ENCODE assay signal across 19 cellular contexts in the genomic region with DNA sequence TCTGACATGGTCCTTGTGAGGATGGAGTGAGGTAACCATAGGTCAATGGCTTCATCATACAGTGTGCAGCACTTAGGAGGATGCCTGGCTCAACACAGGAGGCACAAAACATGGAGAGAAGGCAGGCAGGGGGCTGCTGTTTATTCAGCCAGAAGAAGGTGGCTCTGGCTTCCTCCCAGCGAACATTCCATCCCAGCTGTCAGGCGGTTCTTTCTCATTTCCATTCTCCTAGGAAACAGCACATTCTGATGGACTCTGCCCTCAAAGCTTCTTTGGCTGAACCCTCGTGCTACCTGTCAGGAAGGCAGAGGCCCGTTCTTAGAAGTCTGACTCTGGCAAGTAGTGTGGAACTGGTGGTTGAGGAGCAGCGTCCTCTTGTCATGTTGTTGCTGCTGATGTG. TPM values are rescaled to one million over a fixed set of nuclear protein-coding genes. Genes with fewer than 3 reads are reported as not detected.
DNase-seq lines count a peak whose midpoint lies in the region; ATAC-seq, FAIRE-seq and TF ChIP-seq lines count a peak whose summit lies in the region.
"Had no signal": no experiment of that assay in that cellular context is flagged by ENCODE, and none has a peak within 500 bp of the region (broad histone marks: within the 10 kb centered on the region; RNA-seq: fewer than 3 reads in every experiment).

No MANE protein-coding gene starts in this region.

- H3K9ac ChIP-seq in kidney (ENCODE audit: low read length in 2 of 2) (no peak overlapping the region), neuronal stem cell (ENCODE audit: low read depth, low read length, poor library complexity) (no peak overlapping the region)
- H3K9ac ChIP-seq: BLaER1 treated with 17β-estradiol and CSF1 and Interleukin-3, amounts not matched to agents 10 nM and 100 nM had no signal

- no peak overlapping the region for H3K4me2 ChIP-seq in neuronal stem cell (ENCODE audit: insufficient read depth, low read length, poor library complexity, severe bottlenecking)
- H3K4me2 ChIP-seq: BLaER1 treated with 17β-estradiol and CSF1 and Interleukin-3, amounts not matched to agents 10 nM and 100 nM had no signal

- no peaks in the 10 kb centered on the region for H3K27me3 ChIP-seq in neuronal stem cell (ENCODE audit: control insufficient read depth in 3 of 3, insufficient read depth in 3 of 3, low read depth in 1 of 3, low read length in 3 of 3)
- H3K27me3 ChIP-seq: BLaER1 treated with 17β-estradiol and CSF1 and Interleukin-3, amounts not matched to agents 10 nM and 100 nM had no signal

- no peak overlapping the region for H4K91ac ChIP-seq in neuronal stem cell (ENCODE audit: low read depth, low read length, poor library complexity)

- peak; percentile 12 for DNase-seq in M059J (ENCODE audit: low read depth)
- peak; percentile 41 for DNase-seq in astrocyte of the hippocampus (ENCODE audit: low read depth, low spot score)
- no peak for DNase-seq in kidney
- DNase-seq in neuronal stem cell (ENCODE audit: low spot score), result no peak
- DNase-seq in NK-92 (lab: John Stamatoyannopoulos, UW; ENCODE audit: unreplicated experiment), result no peak
- no peak for DNase-seq in RKO (ENCODE audit: low spot score)
- DNase-seq: 8988T; ACHN; Calu3; CD4-positive, alpha-beta T cell; DMS153; DND-41; GF-D8 had no signal

- H2AK5ac ChIP-seq in neuronal stem cell (ENCODE audit: low read depth, low read length), result no peak overlapping the region

- no peak for TF ChIP-seq CTCF in kidney (IDR thresholded peaks at IDR 0.05; ENCODE audit: borderline replicate concordance, extremely low read depth, insufficient read depth)

- intact Hi-C loops in kidney (cut with DNase I), result no loop called here

- no peak overlapping the region for H3K18ac ChIP-seq in neuronal stem cell (ENCODE audit: low read length)

- H2BK5ac ChIP-seq in neuronal stem cell (ENCODE audit: low read length), result no peak overlapping the region

- H3K27ac ChIP-seq in kidney (ENCODE audit: low read depth in 2 of 2, low read length in 2 of 2) (peak overlapping the region in 1 of 2 donors; percentile 80), neuronal stem cell (replicated peaks; ENCODE audit: low read length) (no peak overlapping the region)
- H3K27ac ChIP-seq: BLaER1 treated with 17β-estradiol and CSF1 and Interleukin-3, amounts not matched to agents 10 nM and 100 nM had no signal

- ATAC-seq in GM18873 (IDR thresholded peaks at IDR 0.05; ENCODE audit: low FRiP score, unreplicated experiment), result no peak
- ATAC-seq: HepG2 had no signal

- no peak overlapping the region for H4K8ac ChIP-seq in neuronal stem cell (ENCODE audit: low read depth, low read length)

- H2BK12ac ChIP-seq in neuronal stem cell (ENCODE audit: low read length), result no peak overlapping the region

- H3K9me3 ChIP-seq in kidney (ENCODE audit: control insufficient read depth in 1 of 2, low read length in 2 of 2), result no peaks in the 10 kb centered on the region
- peaks cover 0 to 6% of the 10 kb centered on the region in 2 donors for H3K9me3 ChIP-seq in neuronal stem cell (replicated peaks in 1 of 2; ENCODE audit: control insufficient read depth in 2 of 2, insufficient read depth in 1 of 2, low read depth in 1 of 2, low read length in 2 of 2)
- H3K9me3 ChIP-seq: HAP-1 had no signal

- no peaks in the 10 kb centered on the region for H3K36me3 ChIP-seq in kidney (ENCODE audit: control insufficient read depth in 1 of 2, insufficient read depth in 2 of 2, low read length in 2 of 2)
- no peaks in the 10 kb centered on the region for H3K36me3 ChIP-seq in neuronal stem cell (replicated peaks in 1 of 2; ENCODE audit: control insufficient read depth in 2 of 2, insufficient read depth in 2 of 2, low read length in 2 of 2)
- H3K36me3 ChIP-seq: HAP-1 had no signal

- H3K4me3 ChIP-seq in kidney (ENCODE audit: low read length in 2 of 2) (no peak overlapping the region), neuronal stem cell (ENCODE audit: low read length in 2 of 2) (no peak overlapping the region)
- H3K4me3 ChIP-seq: BLaER1 treated with 17β-estradiol and CSF1 and Interleukin-3, amounts not matched to agents 10 nM and 100 nM; HAP-1 had no signal

- H3K4ac ChIP-seq in neuronal stem cell (ENCODE audit: low read length), result no peak overlapping the region

- no peak overlapping the region for H2BK15ac ChIP-seq in neuronal stem cell (ENCODE audit: low read length)

- H2BK120ac ChIP-seq in neuronal stem cell (ENCODE audit: low read depth, low read length), result no peak overlapping the region

- FAIRE-seq in kidney (lab: Jason Lieb, UNC), result peak; percentile 8
- FAIRE-seq: H1, HepG2, HTR-8/SVneo had no signal

- H3K4me1 ChIP-seq in kidney (ENCODE audit: control insufficient read depth in 1 of 2, insufficient read depth in 1 of 2, low read depth in 1 of 2, low read length in 2 of 2), result peaks cover 4 to 17% of the 10 kb centered on the region in 2 donors
- peaks cover 0 to 2% of the 10 kb centered on the region in 2 donors for H3K4me1 ChIP-seq in neuronal stem cell (ENCODE audit: control insufficient read depth in 2 of 2, insufficient read depth in 1 of 2, low read depth in 1 of 2, low read length in 2 of 2)

- H3K23ac ChIP-seq in neuronal stem cell (ENCODE audit: low read depth, low read length, poor library complexity), result no peak overlapping the region

- WGBS in neuronal stem cell (ENCODE audit: extremely low coverage in 2 of 2, insufficient read length in 2 of 2, insufficient replicate concordance in 1 of 2), 2 donors, result no CpG with 5 or more reads among the region's 5 CpGs

- H2AFZ ChIP-seq in neuronal stem cell (ENCODE audit: low read length), result no peak overlapping the region

- peak overlapping the region; percentile 44 for H3K14ac ChIP-seq in neuronal stem cell (ENCODE audit: low read length)

- H3K79me1 ChIP-seq in neuronal stem cell (ENCODE audit: low read depth, low read length), result no peaks in the 10 kb centered on the region

RNA-seq across cellular contexts. Expression of a gene that starts 18.6 kb away (rescaled TPM):
- 4.4 and 7.6 TPM in 2 replicates for total RNA-seq in M059J (2014; rRNA removed; shearing (Covaris generic))
- 18.2 TPM for total RNA-seq in kidney
- 18.1 TPM for polyA plus RNA-seq in kidney (ENCODE audit: insufficient read depth, low read depth, low replicate concordance)
- 1.8 TPM for polyA plus RNA-seq in neuronal stem cell (2013, experiment 1 of 2)
- polyA plus RNA-seq in neuronal stem cell (2013, experiment 2 of 2), result 1.9 TPM
- total RNA-seq: Calu3; CD4-positive, alpha-beta T cell; HepG2 had no signal
- polyA plus RNA-seq: HepG2 had no signal

RNA-seq across cellular contexts. Expression of a gene that starts 50.7 kb away (rescaled TPM):
- 138 and 180 TPM in 2 replicates for total RNA-seq in M059J (2014; rRNA removed; shearing (Covaris generic))
- total RNA-seq in kidney, result 1.7 TPM
- not detected for polyA plus RNA-seq in kidney (ENCODE audit: insufficient read depth, low read depth, low replicate concordance)
- polyA plus RNA-seq in neuronal stem cell (2013, experiment 1 of 2), result 4.2 TPM
- 4.7 TPM for polyA plus RNA-seq in neuronal stem cell (2013, experiment 2 of 2)
- total RNA-seq: Calu3; CD4-positive, alpha-beta T cell; HepG2 had no signal
- polyA plus RNA-seq: HepG2 had no signal

Comparison
In these comparisons a context has a peak if more than half of its experiments do, and no peak if none do; other contexts are left out.
1. DNase-seq: peak in M059J (single experiment) and astrocyte of the hippocampus (single experiment); none in kidney (single experiment), neuronal stem cell (single experiment), NK-92 (single experiment) and RKO (single experiment).
2. RNA of a gene that starts 50.7 kb away (total RNA-seq): 138 to 180 TPM in M059J; 1.7 TPM in kidney (single experiment); every median in the first group is over 10 times any median in the second.